Comparison of ENCODE assay signal across 8 cellular contexts in the genomic region with DNA sequence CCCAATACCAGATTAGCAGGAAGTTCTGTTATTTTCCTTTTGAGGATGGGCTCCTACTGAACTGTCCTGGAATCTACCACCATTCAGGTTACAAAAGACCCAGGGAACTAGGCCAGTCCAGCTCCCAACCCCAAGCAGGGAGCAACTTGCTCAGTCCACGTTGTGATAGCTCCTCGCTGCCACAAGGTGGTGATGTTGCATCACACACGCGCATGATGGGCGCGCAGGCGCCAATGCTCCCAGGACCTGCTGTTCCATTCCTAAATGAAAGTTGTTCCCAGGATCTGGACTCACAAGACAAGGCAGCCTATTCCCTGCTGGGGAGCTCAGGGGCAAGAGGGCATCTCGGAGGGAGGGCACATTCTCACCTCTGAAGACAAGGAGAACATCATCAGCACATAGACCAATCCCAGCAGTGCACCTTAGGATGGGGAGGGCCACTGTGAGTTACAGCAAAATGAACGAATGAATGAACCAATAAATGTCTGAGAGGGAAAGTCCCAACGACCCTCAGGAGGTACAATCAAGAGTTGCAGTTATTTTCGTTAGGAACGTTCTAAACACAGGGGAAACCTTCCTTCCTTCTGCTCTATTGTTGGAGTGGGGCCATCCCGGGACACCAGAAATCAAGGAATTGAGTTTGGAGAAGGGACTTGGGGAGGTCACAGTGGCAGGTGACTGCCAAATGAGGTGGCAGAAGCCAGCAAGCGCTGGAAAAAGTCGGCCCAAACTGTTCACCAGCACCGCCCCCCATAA. TPM values are rescaled to one million over a fixed set of nuclear protein-coding genes. Genes with fewer than 3 reads are reported as not detected.
A peak's percentile ranks its signal among the peaks of the same experiment; 100 is the strongest.
DNase-seq lines count a peak whose midpoint lies in the region; ATAC-seq and TF ChIP-seq lines count a peak whose summit lies in the region.
"Not testable (repeated sequence)": the region's sequence is repeated elsewhere in the genome, so short reads cannot be mapped to it uniquely, and the experiment has no call there.

No MANE protein-coding gene starts in this region.

- H3K4me1 ChIP-seq in BE2C, result peaks cover 10% of the 10 kb centered on the region
- peaks cover 12% of the 10 kb centered on the region; the same call in 1 of the 2 replicates for H3K4me1 ChIP-seq in HUES64 (ENCODE audit: insufficient read depth, low read length)
- not testable (repeated sequence) for H3K4me1 ChIP-seq in esophagus (ENCODE audit: control insufficient read depth in 2 of 2, insufficient read depth in 2 of 2, low read length in 1 of 2); mesenchymal stem cell (ENCODE audit: control insufficient read depth, insufficient read depth, low read depth, low read length)

- peak overlapping the region in 1 of 2 experiments; percentile 24 for H3K18ac ChIP-seq in mesenchymal stem cell (ENCODE audit: low read depth in 1 of 2, low read length in 2 of 2)

- peak overlapping the region; percentile 87 for H3K27ac Mint-ChIP-seq in T-helper 17 cell
- H3K27ac Mint-ChIP-seq in activated naive CD4-positive, alpha-beta T cell treated with anti-CD3 and anti-CD28 coated beads, Interleukin-2, amount 10 ng/mL, durations not matched to agents 7 days and 5 days, result peak overlapping the region; percentile 22

- WGBS in HUES64, result 3% methylated on average over 8 of the region's 16 CpGs
- WGBS in esophagus, 2 donors, result 2 to 3% methylated on average over 10 to 14 of the region's 16 CpGs
- WGBS in mesenchymal stem cell, result 12% methylated on average over 8 of the region's 16 CpGs

- H4K91ac ChIP-seq in mesenchymal stem cell (ENCODE audit: low read length), result not testable (repeated sequence)

- not testable (repeated sequence) for H2BK12ac ChIP-seq in mesenchymal stem cell (ENCODE audit: low read length in 2 of 2)

- H3K4me3 ChIP-seq in BE2C (ENCODE audit: low read depth, low read length), result peak overlapping the region; percentile 57
- H3K4me3 ChIP-seq in HUES64 (ENCODE audit: low read length), result peak overlapping the region; percentile 77
- peak overlapping the region in 1 of 2 donors; percentile 50 for H3K4me3 ChIP-seq in esophagus (ENCODE audit: low read depth in 1 of 2, low read length in 2 of 2)
- H3K4me3 ChIP-seq in mesenchymal stem cell (ENCODE audit: insufficient read depth in 1 of 2, low read depth in 1 of 2, low read length in 2 of 2), result peak overlapping the region in 1 of 2 experiments; percentile 85

- H2BK5ac ChIP-seq in mesenchymal stem cell (ENCODE audit: low read depth, low read length, poor library complexity, severe bottlenecking), result not testable (repeated sequence)

- not testable (repeated sequence) for H3K27me3 Mint-ChIP-seq in T-helper 17 cell; activated naive CD4-positive, alpha-beta T cell treated with anti-CD3 and anti-CD28 coated beads, Interleukin-2, amount 10 ng/mL, durations not matched to agents 7 days and 5 days

- not testable (repeated sequence) for H3K27me3 ChIP-seq in BE2C; HUES64 (ENCODE audit: insufficient read depth, low read length); esophagus (ENCODE audit: control insufficient read depth in 1 of 2, insufficient read depth in 2 of 2, low read length in 2 of 2); mesenchymal stem cell (ENCODE audit: control insufficient read depth in 1 of 2, insufficient read depth in 1 of 2, low read length in 2 of 2)

- peak; percentile 54 for ATAC-seq in GM19452 (IDR thresholded peaks at IDR 0.05; ENCODE audit: unreplicated experiment)
- peak; percentile 66 for ATAC-seq in T-helper 17 cell

- not testable (repeated sequence) for H4K8ac ChIP-seq in mesenchymal stem cell (ENCODE audit: low read length)

- H3K4me1 Mint-ChIP-seq in T-helper 17 cell, result peaks cover 22% of the 10 kb centered on the region
- H3K4me1 Mint-ChIP-seq in activated naive CD4-positive, alpha-beta T cell treated with anti-CD3 and anti-CD28 coated beads, Interleukin-2, amount 10 ng/mL, durations not matched to agents 7 days and 5 days, result peaks cover 36% of the 10 kb centered on the region

- H3K9me3 ChIP-seq in BE2C; HUES64 (ENCODE audit: insufficient read depth, low read depth, low read length); T-helper 17 cell (ENCODE audit: control insufficient read depth, low read length, poor library complexity, severe bottlenecking); esophagus (ENCODE audit: control insufficient read depth in 2 of 2, insufficient read depth in 1 of 2, low read depth in 1 of 2, low read length in 1 of 2); mesenchymal stem cell (ENCODE audit: control insufficient read depth, low read length): not testable (repeated sequence)

- H3K9ac ChIP-seq in HUES64 (ENCODE audit: low read depth, low read length), result not testable (repeated sequence)
- H3K9ac ChIP-seq in mesenchymal stem cell (ENCODE audit: low read length), result peak overlapping the region; percentile 90

- not testable (repeated sequence) for H3K23ac ChIP-seq in mesenchymal stem cell (ENCODE audit: low read length in 2 of 2)

- not testable (repeated sequence) for H3K4ac ChIP-seq in mesenchymal stem cell (ENCODE audit: low read depth in 1 of 2, low read length in 2 of 2)

- H2AK5ac ChIP-seq in mesenchymal stem cell (ENCODE audit: low read length, severe bottlenecking), result not testable (repeated sequence)

- not testable (repeated sequence) for H3K9me3 Mint-ChIP-seq in activated naive CD4-positive, alpha-beta T cell treated with anti-CD3 and anti-CD28 coated beads, Interleukin-2, amount 10 ng/mL, durations not matched to agents 7 days and 5 days

- peak overlapping the region; percentile 95 for H3K4me2 ChIP-seq in mesenchymal stem cell (ENCODE audit: low read length, poor library complexity, severe bottlenecking)

- H3K14ac ChIP-seq in mesenchymal stem cell (ENCODE audit: low read length in 2 of 2), result not testable (repeated sequence)

- not testable (repeated sequence) for H2AFZ ChIP-seq in mesenchymal stem cell (ENCODE audit: low read depth, low read length)

- not testable (repeated sequence) for DNase-seq in BE2C
- DNase-seq in T-helper 17 cell (peak; percentile 14 to 39 (median 34)), mesenchymal stem cell (peak; percentile 60)
- peak; percentile 52 for DNase-seq in activated naive CD4-positive, alpha-beta T cell treated with anti-CD3 and anti-CD28 coated beads, Interleukin-2, amount 10 ng/mL, durations not matched to agents 7 days and 5 days
- DNase-seq in stimulated activated CD4-positive, alpha-beta T cell treated with anti-CD3 and anti-CD28 coated beads, Interleukin-2, amount 100 ng/mL, for 48 hours, result peak; percentile 28 to 31

- peak; percentile 52 for TF ChIP-seq CTCF in BE2C (IDR thresholded peaks at IDR 0.05; ENCODE audit: low read depth, low read length)

- not testable (repeated sequence) for H3K79me1 ChIP-seq in mesenchymal stem cell (replicated peaks; ENCODE audit: low read length, poor library complexity, severe bottlenecking)

- peak overlapping the region; percentile 88 for H3K4me3 Mint-ChIP-seq in T-helper 17 cell
- H3K4me3 Mint-ChIP-seq in activated naive CD4-positive, alpha-beta T cell treated with anti-CD3 and anti-CD28 coated beads, Interleukin-2, amount 10 ng/mL, durations not matched to agents 7 days and 5 days, result peak overlapping the region; percentile 82

- CTCF ChIA-PET in activated naive CD4-positive, alpha-beta T cell treated with anti-CD3 and anti-CD28 coated beads, Interleukin-2, amount 10 ng/mL, durations not matched to agents 7 days and 5 days (lab: Charles Lee), result interaction anchor here (0.6 to 2.8 kb wide), 11 partner anchors 9 to 253 kb away, joined by 3 to 20 read pairs (median 4); no protein-coding TSS in a partner anchor

- H2BK15ac ChIP-seq in mesenchymal stem cell (ENCODE audit: low read depth, poor library complexity, severe bottlenecking), result not testable (repeated sequence)

- not testable (repeated sequence) for H3K36me3 Mint-ChIP-seq in T-helper 17 cell (ENCODE audit: low read depth); activated naive CD4-positive, alpha-beta T cell treated with anti-CD3 and anti-CD28 coated beads, Interleukin-2, amount 10 ng/mL, durations not matched to agents 7 days and 5 days

- H3K36me3 ChIP-seq in BE2C; HUES64 (ENCODE audit: insufficient read depth, low read length); esophagus (ENCODE audit: control insufficient read depth in 2 of 2, insufficient read depth in 2 of 2, low read length in 1 of 2); mesenchymal stem cell (ENCODE audit: control insufficient read depth in 1 of 2, insufficient read depth in 2 of 2, low read depth in 1 of 2, low read length in 2 of 2): not testable (repeated sequence)

- not testable (repeated sequence) for H3K27ac ChIP-seq in HUES64 (ENCODE audit: low read depth, low read length); mesenchymal stem cell (ENCODE audit: low read length, poor library complexity, severe bottlenecking)
- H3K27ac ChIP-seq in esophagus (ENCODE audit: low read depth in 2 of 2, low read length in 1 of 2), result peak overlapping the region; percentile 82 to 89

- not testable (repeated sequence) for H2BK120ac ChIP-seq in mesenchymal stem cell (ENCODE audit: low read depth, low read length)

RNA-seq across cellular contexts. Expression of a gene that starts 1.3 kb away (rescaled TPM):
- 19.9 TPM for polyA plus RNA-seq in BE2C (2012; ENCODE audit: insufficient read depth, insufficient read length, low read depth)
- polyA plus RNA-seq in HUES64 (2013, experiment 1 of 2), result 125 TPM
- 138 TPM for polyA plus RNA-seq in HUES64 (2013, experiment 2 of 2)
- 10 to 100 TPM in 1 of 2 donors, 1 to 10 TPM in 1; 9.2 to 14.2 TPM for total RNA-seq in T-helper 17 cell
- polyA plus RNA-seq in esophagus, result 10 to 100 TPM; 24.2 to 40.0 TPM
- 20.8 TPM for polyA plus RNA-seq in mesenchymal stem cell (2013, experiment 1 of 2)
- 21.0 TPM for polyA plus RNA-seq in mesenchymal stem cell (2013, experiment 2 of 2)

RNA-seq across cellular contexts. Expression of a gene that starts 27.1 kb away (rescaled TPM):
- 58.5 TPM for polyA plus RNA-seq in BE2C (2012; ENCODE audit: insufficient read depth, insufficient read length, low read depth)
- polyA plus RNA-seq in HUES64 (2013, experiment 1 of 2), result 15.9 TPM
- polyA plus RNA-seq in HUES64 (2013, experiment 2 of 2), result 21.7 TPM
- total RNA-seq in T-helper 17 cell, result 10 to 100 TPM in 1 of 2 donors, 1 to 10 TPM in 1; 9.1 to 26.4 TPM
- 10 to 100 TPM; 86.1 to 95.7 TPM for polyA plus RNA-seq in esophagus
- 173 TPM for polyA plus RNA-seq in mesenchymal stem cell (2013, experiment 1 of 2)
- 171 TPM for polyA plus RNA-seq in mesenchymal stem cell (2013, experiment 2 of 2)
